ENCODE assay signal across 8 cellular contexts in genomic region chr3:32780735-32781210, GRCh38. TPM values are rescaled to one million over a fixed set of nuclear protein-coding genes. Genes with fewer than 3 reads are reported as not detected.
DNase-seq lines count a peak whose midpoint lies in the region; ATAC-seq and TF ChIP-seq lines count a peak whose summit lies in the region.

No MANE protein-coding gene starts in this region.

- H3K36me3 ChIP-seq in body of pancreas (replicated peaks in 1 of 2; ENCODE audit: insufficient read depth in 1 of 2, low read depth in 2 of 2) (no peaks in the 10 kb centered on the region), smooth muscle cell (ENCODE audit: low read depth) (no peaks in the 10 kb centered on the region)

- H3K9me3 Mint-ChIP-seq in activated naive CD4-positive, alpha-beta T cell treated with anti-CD3 and anti-CD28 coated beads for 36 hours = no peaks in the 10 kb centered on the region

- peak; percentile 25 for ATAC-seq in HG02763 (IDR thresholded peaks at IDR 0.05; ENCODE audit: unreplicated experiment)
- ATAC-seq in body of pancreas = peak; percentile 62

- peak overlapping the region; percentile 72 for H2AFZ ChIP-seq in smooth muscle cell (ENCODE audit: low read depth)

- no peaks in the 10 kb centered on the region for H3K79me2 ChIP-seq in smooth muscle cell (ENCODE audit: low read depth)

- H3K9ac ChIP-seq in smooth muscle cell (ENCODE audit: low read depth) = peak overlapping the region; percentile 9

- no peak for TF ChIP-seq POLR2A in body of pancreas (IDR thresholded peaks at IDR 0.05)

- no peaks in the 10 kb centered on the region for H4K20me1 ChIP-seq in smooth muscle cell (ENCODE audit: low read depth)

- intact Hi-C loops in activated naive CD4-positive, alpha-beta T cell treated with anti-CD3 and anti-CD28 coated beads for 36 hours (cut with micrococcal nuclease) = loop anchor here (1.0 to 5.0 kb wide), 8 partner anchors 37 to 603 kb away; partner anchors contain the start of genes CNOT10 and TRIM71
- intact Hi-C loops in body of pancreas (cut with DNase I) = no loop called here

- peaks cover 2% of the 10 kb centered on the region for H3K4me1 Mint-ChIP-seq in activated naive CD4-positive, alpha-beta T cell treated with anti-CD3 and anti-CD28 coated beads for 36 hours (ENCODE audit: low read depth)

- TF ChIP-seq CTCF in body of pancreas (IDR thresholded peaks at IDR 0.05) (no peak), smooth muscle cell (IDR thresholded peaks at IDR 0.05; ENCODE audit: borderline replicate concordance, insufficient read depth, poor library complexity, severe bottlenecking) (no peak)

- H3K36me3 Mint-ChIP-seq in activated naive CD4-positive, alpha-beta T cell treated with anti-CD3 and anti-CD28 coated beads for 36 hours (ENCODE audit: low read depth) = no peaks in the 10 kb centered on the region

- CTCF ChIA-PET in activated naive CD4-positive, alpha-beta T cell treated with anti-CD3 and anti-CD28 coated beads for 36 hours (lab: Charles Lee) = interaction anchor here (0.7 to 1.2 kb wide), 8 partner anchors 12 to 271 kb away, joined by 3 to 4 read pairs (median 4); no protein-coding TSS in a partner anchor

- no peaks in the 10 kb centered on the region for H3F3A ChIP-seq in smooth muscle cell (ENCODE audit: low read depth)

- H3K27me3 ChIP-seq in body of pancreas (no peaks in the 10 kb centered on the region), smooth muscle cell (ENCODE audit: low read depth) (peaks cover 12% of the 10 kb centered on the region)

- peak; percentile 25 for DNase-seq in activated naive CD4-positive, alpha-beta T cell treated with anti-CD3 and anti-CD28 coated beads for 36 hours
- no peak for DNase-seq in activated naive CD4-positive, alpha-beta T cell treated with anti-CD3 and anti-CD28 coated beads, Interleukin-2, amount 50 U/mL, for 16 hours
- peak; percentile 24 for DNase-seq in NCI-H510A treated with DMSO at 0.1 percent for 48 hours (lab: John Stamatoyannopoulos, UW)
- DNase-seq in body of pancreas = peak; percentile 22 to 53 (median 28)
- peak; percentile 80 for DNase-seq in iPS-NIHi11 (ENCODE audit: low spot score)
- DNase-seq in smooth muscle cell (lab: John Stamatoyannopoulos, UW; ENCODE audit: unreplicated experiment) = peak; percentile 30
- DNase-seq in DMS153 treated with DMSO at 0.1 percent for 48 hours (lab: John Stamatoyannopoulos, UW; ENCODE audit: unreplicated experiment) = no peak

- H3K4me1 ChIP-seq in body of pancreas (peaks cover 9% of the 10 kb centered on the region), smooth muscle cell (ENCODE audit: low read depth) (peaks cover 13% of the 10 kb centered on the region)

- no peak overlapping the region for H3K27ac ChIP-seq in body of pancreas
- H3K27ac ChIP-seq in smooth muscle cell (ENCODE audit: low read depth) = no peak overlapping the region

- peak overlapping the region; percentile 90 for H3K4me2 ChIP-seq in smooth muscle cell

- peaks cover 18% of the 10 kb centered on the region for H3K27me3 Mint-ChIP-seq in activated naive CD4-positive, alpha-beta T cell treated with anti-CD3 and anti-CD28 coated beads for 36 hours (ENCODE audit: low read depth)

- H3K27ac Mint-ChIP-seq in activated naive CD4-positive, alpha-beta T cell treated with anti-CD3 and anti-CD28 coated beads for 36 hours = no peak overlapping the region

- H3K9me3 ChIP-seq in body of pancreas = no peaks in the 10 kb centered on the region
- H3K9me3 ChIP-seq in smooth muscle cell (replicated peaks; ENCODE audit: low read depth) = no peaks in the 10 kb centered on the region

- H3K4me3 ChIP-seq in body of pancreas (peak overlapping the region; percentile 18 to 45), smooth muscle cell (peak overlapping the region; percentile 61)

- WGBS in body of pancreas, 2 donors = 4 to 10% methylated on average over 2 to 36 of the region's 36 CpGs
- 2% methylated on average over 35 of the region's 36 CpGs for WGBS in smooth muscle cell (ENCODE audit: low lambda C conversion rate)

- peak overlapping the region; percentile 77 for H3K4me3 Mint-ChIP-seq in activated naive CD4-positive, alpha-beta T cell treated with anti-CD3 and anti-CD28 coated beads for 36 hours

RNA-seq across cellular contexts. Expression of gene TRIM71, which starts 37.0 kb away (rescaled TPM):
- under 1 TPM; 0.02 to 0.07 TPM for total RNA-seq in activated naive CD4-positive, alpha-beta T cell treated with anti-CD3 and anti-CD28 coated beads for 36 hours
- total RNA-seq in body of pancreas (not detected), smooth muscle cell (1.1 and 1.3 TPM in 2 replicates)
- 0.19 and 0.47 TPM in 2 replicates for polyA plus RNA-seq in smooth muscle cell

Comparison
In these comparisons a context has a peak if more than half of its experiments do, and no peak if none do; other contexts are left out.
1. DNase-seq: peak in activated naive CD4-positive, alpha-beta T cell treated with anti-CD3 and anti-CD28 coated beads for 36 hours (single experiment), NCI-H510A treated with DMSO at 0.1 percent for 48 hours (single experiment), body of pancreas (4 of 4), iPS-NIHi11 (single experiment) and smooth muscle cell (single experiment); none in activated naive CD4-positive, alpha-beta T cell treated with anti-CD3 and anti-CD28 coated beads, Interleukin-2, amount 50 U/mL, for 16 hours (single experiment) and DMS153 treated with DMSO at 0.1 percent for 48 hours (single experiment).